Comparison of ENCODE assay signal across 9 cellular contexts in the genomic region with DNA sequence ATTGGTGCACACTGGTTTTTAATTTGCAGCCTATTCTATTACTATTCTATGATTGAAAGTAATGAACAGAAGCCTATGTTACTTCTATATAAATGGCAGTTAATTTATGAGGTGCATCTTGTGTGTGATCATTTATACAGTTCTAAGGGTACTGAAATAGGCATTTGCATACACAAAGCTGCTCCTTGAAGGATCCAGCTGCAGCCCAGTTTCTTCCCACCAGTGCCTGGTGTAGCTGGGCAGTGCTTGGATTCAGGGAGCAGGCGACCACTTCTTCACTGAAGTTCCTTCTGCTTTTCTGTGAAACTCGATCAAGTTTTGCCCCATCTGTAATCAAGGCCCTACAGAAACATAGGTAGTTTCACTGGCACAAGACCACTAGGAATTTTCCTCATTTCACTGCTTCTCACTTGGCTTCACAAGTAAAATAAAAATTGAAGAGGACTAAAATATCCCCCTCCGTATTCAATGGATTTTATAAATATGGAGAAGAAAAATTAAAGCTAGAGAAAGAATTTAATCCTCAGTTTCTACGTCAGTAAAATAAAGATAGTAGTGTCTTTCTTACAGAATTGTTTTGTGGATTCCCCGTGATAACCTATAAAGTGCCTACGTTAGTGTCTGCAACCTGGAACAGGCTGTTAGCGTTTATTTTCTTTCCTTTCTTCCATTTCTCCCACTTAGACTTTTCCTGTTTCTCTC. TPM values are rescaled to one million over a fixed set of nuclear protein-coding genes. Genes with fewer than 3 reads are reported as not detected.
DNase-seq lines count a peak whose midpoint lies in the region; ATAC-seq and TF ChIP-seq lines count a peak whose summit lies in the region.
"Had no signal": no experiment of that assay in that cellular context is flagged by ENCODE, and none has a peak within 500 bp of the region (broad histone marks: within the 10 kb centered on the region; RNA-seq: fewer than 3 reads in every experiment).

No MANE protein-coding gene starts in this region.

- H3K4me3 ChIP-seq in Caco-2 (ENCODE audit: low read depth, low read length) (no peak overlapping the region), PC-3 (ENCODE audit: low read length) (peak overlapping the region; percentile 10; the same call in 1 of the 2 replicates), coronary artery (no peak overlapping the region), neuronal stem cell (ENCODE audit: low read length in 2 of 2) (no peak overlapping the region)

- H3K79me1 ChIP-seq in neuronal stem cell (ENCODE audit: low read depth, low read length), result no peaks in the 10 kb centered on the region

- no peaks in the 10 kb centered on the region for H3K27me3 Mint-ChIP-seq in Caco-2 (ENCODE audit: insufficient read depth, unreplicated experiment)

- H3K9me3 ChIP-seq in Caco-2 (no peaks in the 10 kb centered on the region), PC-3 (ENCODE audit: low read length) (no peaks in the 10 kb centered on the region), neuronal stem cell (replicated peaks in 1 of 2; ENCODE audit: control insufficient read depth in 2 of 2, insufficient read depth in 1 of 2, low read depth in 1 of 2, low read length in 2 of 2) (no peaks in the 10 kb centered on the region)
- H3K9me3 ChIP-seq: HAP-1 had no signal

- H2AK5ac ChIP-seq in neuronal stem cell (ENCODE audit: low read depth, low read length), result no peak overlapping the region

- H4K20me1 ChIP-seq in PC-3 (ENCODE audit: low read length), result no peaks in the 10 kb centered on the region

- CTCF ChIA-PET in Caco-2 (lab: Charles Lee) (no interaction called here), PC-3 (lab: Charles Lee) (interaction anchor here (1.0 to 1.2 kb wide), 3 partner anchors 48 to 137 kb away, joined by 3 to 5 read pairs (median 5); no protein-coding TSS in a partner anchor)

- H3K9ac ChIP-seq in PC-3 (ENCODE audit: low read length), result no peak overlapping the region
- no peak overlapping the region for H3K9ac ChIP-seq in neuronal stem cell (ENCODE audit: low read depth, low read length, poor library complexity)

- TF ChIP-seq CTCF in Caco-2 (IDR thresholded peaks at IDR 0.05; ENCODE audit: insufficient read depth in 1 of 2, low read depth in 1 of 2, low read length in 1 of 2, severe bottlenecking in 1 of 2, unreplicated experiment in 1 of 2), result no peak
- no peak for TF ChIP-seq CTCF in PC-3 (conservative IDR thresholded peaks at IDR 0.05; ENCODE audit: low read depth, low read length)
- no peak for TF ChIP-seq CTCF in coronary artery (IDR thresholded peaks at IDR 0.05)

- intact Hi-C loops in Caco-2 (cut with micrococcal nuclease; ENCODE audit: unreplicated experiment) (loop anchor here (5.0 kb wide), 1 partner anchor 113 kb away; no protein-coding TSS in a partner anchor), PC-3 (cut with micrococcal nuclease) (loop anchor here (5.0 to 10.0 kb wide), 4 partner anchors 82 to 438 kb away; a partner anchor contains a TSS)

- WGBS in neuronal stem cell (ENCODE audit: extremely low coverage in 2 of 2, insufficient read length in 2 of 2, insufficient replicate concordance in 1 of 2), 2 donors, result no CpG with 5 or more reads among the region's 7 CpGs

- no peak overlapping the region for H2BK120ac ChIP-seq in neuronal stem cell (ENCODE audit: low read depth, low read length)

- no peak overlapping the region for H2BK15ac ChIP-seq in neuronal stem cell (ENCODE audit: low read length)

- no peaks in the 10 kb centered on the region for H3K27me3 ChIP-seq in Caco-2 (replicated peaks; ENCODE audit: control insufficient read depth, insufficient read depth, low read length)
- no peaks in the 10 kb centered on the region for H3K27me3 ChIP-seq in PC-3 (ENCODE audit: low read length)
- H3K27me3 ChIP-seq in neuronal stem cell (ENCODE audit: control insufficient read depth in 3 of 3, insufficient read depth in 3 of 3, low read depth in 1 of 3, low read length in 3 of 3), result no peaks in the 10 kb centered on the region

- peaks cover 15% of the 10 kb centered on the region for H3K4me1 Mint-ChIP-seq in Caco-2 (ENCODE audit: low read depth, unreplicated experiment)

- H3K9me2 ChIP-seq in PC-3 (replicated peaks; ENCODE audit: low read length), result no peaks in the 10 kb centered on the region

- no peak overlapping the region for H4K8ac ChIP-seq in neuronal stem cell (ENCODE audit: low read depth, low read length)

- no peak for DNase-seq in Caco-2
- DNase-seq in PC-3, result no peak
- DNase-seq in coronary artery (ENCODE audit: low spot score), result no peak
- no peak for DNase-seq in neuronal stem cell (ENCODE audit: low spot score)
- no peak for DNase-seq in COR-L47 (lab: John Stamatoyannopoulos, UW)

- peaks cover 24% of the 10 kb centered on the region for H3K36me3 Mint-ChIP-seq in Caco-2 (ENCODE audit: insufficient read depth, unreplicated experiment)

- H3K79me2 ChIP-seq in PC-3 (ENCODE audit: low read length), result peaks cover 28% of the 10 kb centered on the region

- peak overlapping the region; percentile 61; the same call in 1 of the 2 replicates for H2AFZ ChIP-seq in PC-3 (ENCODE audit: low read length)
- H2AFZ ChIP-seq in neuronal stem cell (ENCODE audit: low read length), result peak overlapping the region; percentile 74

- H3K36me3 ChIP-seq in Caco-2 (ENCODE audit: control insufficient read depth, insufficient read depth, low read length), result no peaks in the 10 kb centered on the region
- H3K36me3 ChIP-seq in PC-3 (ENCODE audit: low read depth, low read length), result no peaks in the 10 kb centered on the region
- H3K36me3 ChIP-seq in neuronal stem cell (replicated peaks in 1 of 2; ENCODE audit: control insufficient read depth in 2 of 2, insufficient read depth in 2 of 2, low read length in 2 of 2), result peaks cover 2 to 21% of the 10 kb centered on the region in 2 donors

- H3F3A ChIP-seq in PC-3 (ENCODE audit: low read length, unreplicated experiment), result no peaks in the 10 kb centered on the region

- no peak overlapping the region for H3K27ac Mint-ChIP-seq in Caco-2 (ENCODE audit: unreplicated experiment)

- no peak overlapping the region for H4K91ac ChIP-seq in neuronal stem cell (ENCODE audit: low read depth, low read length, poor library complexity)

- no peak overlapping the region for H3K23ac ChIP-seq in neuronal stem cell (ENCODE audit: low read depth, low read length, poor library complexity)

- peak overlapping the region; percentile 22 for H3K27ac ChIP-seq in PC-3 (ENCODE audit: low read length)
- H3K27ac ChIP-seq in coronary artery, result peak overlapping the region; percentile 44 to 60
- H3K27ac ChIP-seq in neuronal stem cell (replicated peaks; ENCODE audit: low read length), result no peak overlapping the region

- no peak overlapping the region for H3K18ac ChIP-seq in neuronal stem cell (ENCODE audit: low read length)

- H2BK12ac ChIP-seq in neuronal stem cell (ENCODE audit: low read length), result no peak overlapping the region

- no peak overlapping the region for H2BK5ac ChIP-seq in neuronal stem cell (ENCODE audit: low read length)

- no peak overlapping the region for H3K4ac ChIP-seq in neuronal stem cell (ENCODE audit: low read length)

- H3K4me1 ChIP-seq in Caco-2, result peaks cover 18% of the 10 kb centered on the region
- peaks cover 36% of the 10 kb centered on the region for H3K4me1 ChIP-seq in PC-3 (ENCODE audit: insufficient read depth, low read length)
- H3K4me1 ChIP-seq in neuronal stem cell (ENCODE audit: control insufficient read depth in 2 of 2, insufficient read depth in 1 of 2, low read depth in 1 of 2, low read length in 2 of 2), result peaks cover 6 to 17% of the 10 kb centered on the region in 2 donors

- no peak overlapping the region for H3K14ac ChIP-seq in neuronal stem cell (ENCODE audit: low read length)

- H3K9me3 Mint-ChIP-seq in Caco-2 (ENCODE audit: unreplicated experiment), result no peaks in the 10 kb centered on the region

- POLR2A ChIA-PET in Caco-2 (lab: Charles Lee) (no interaction called here), PC-3 (lab: Charles Lee; ENCODE audit: unreplicated experiment) (interaction anchor here (0.5 to 1.0 kb wide), 2 partner anchors 233 to 235 kb away, joined by 3 read pairs; a partner anchor contains a TSS)

- ATAC-seq in PC-3 (no peak), HG02970 (IDR thresholded peaks at IDR 0.05; ENCODE audit: low FRiP score, unreplicated experiment) (no peak), GM19455 (IDR thresholded peaks at IDR 0.05; ENCODE audit: unreplicated experiment) (no peak), GM18858 (IDR thresholded peaks at IDR 0.05; ENCODE audit: unreplicated experiment) (no peak)

- H3K4me2 ChIP-seq in PC-3 (ENCODE audit: low read length), result peak overlapping the region; percentile 80
- H3K4me2 ChIP-seq in neuronal stem cell (ENCODE audit: insufficient read depth, low read length, poor library complexity, severe bottlenecking), result no peak overlapping the region

- no TSS peak for BruUV-seq in Caco-2 (replicated peaks; lab: Mats Ljungman, UMichigan)
- BruUV-seq in PC-3 (replicated peaks; lab: Mats Ljungman, UMichigan), result no TSS peak

- peak overlapping the region; percentile 2 for H3K4me3 Mint-ChIP-seq in Caco-2 (ENCODE audit: unreplicated experiment)

RNA-seq across cellular contexts. Expression of a gene that starts 1.7 kb away (rescaled TPM):
- total RNA-seq in Caco-2 (2022) (25.3 and 26.2 TPM in 2 replicates), PC-3 (2014; rRNA removed) (9.8 and 10.7 TPM in 2 replicates)
- 15.7 TPM for polyA plus RNA-seq in neuronal stem cell (2013, experiment 1 of 2)
- polyA plus RNA-seq in neuronal stem cell (2013, experiment 2 of 2), result 15.9 TPM
